In the genomic region with DNA sequence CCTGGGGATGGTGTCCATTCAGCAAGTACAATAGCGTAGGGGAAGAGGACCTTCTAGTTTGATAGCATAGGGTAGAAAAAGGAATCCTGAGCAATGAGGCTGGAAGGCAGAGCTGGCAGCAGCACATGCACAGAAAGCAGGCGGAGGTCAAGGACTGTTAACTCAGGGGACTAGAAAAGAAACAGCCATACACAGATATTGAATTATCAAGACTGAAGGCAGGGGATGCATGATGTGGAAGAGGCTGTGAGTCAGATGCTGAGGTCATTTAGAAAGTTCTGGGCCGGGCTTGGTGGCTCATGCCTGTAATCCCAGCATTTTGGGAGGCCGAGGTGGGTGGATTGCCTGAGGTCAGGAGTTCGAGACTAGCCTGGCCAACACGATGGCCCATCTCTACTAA, we compare ENCODE assay signal across 14 cellular contexts.
A peak's percentile ranks its signal among the peaks of the same experiment; 100 is the strongest.
DNase-seq lines count a peak whose midpoint lies in the region; ATAC-seq and TF ChIP-seq lines count a peak whose summit lies in the region.
"Had no signal": no experiment of that assay in that cellular context is flagged by ENCODE, and none has a peak within 500 bp of the region (broad histone marks: within the 10 kb centered on the region; RNA-seq: fewer than 3 reads in every experiment).

No MANE protein-coding gene starts in this region.

- TF ChIP-seq EP300 in sigmoid colon (IDR thresholded peaks at IDR 0.05), result no peak

- H3K9me3 ChIP-seq in sigmoid colon, result no peaks in the 10 kb centered on the region

- no peak for TF ChIP-seq CTCF in fibroblast of mammary gland (conservative IDR thresholded peaks at IDR 0.05; ENCODE audit: control insufficient read depth, insufficient read depth, low read depth, low read length)
- no peak for TF ChIP-seq CTCF in sigmoid colon (IDR thresholded peaks at IDR 0.05)

- H3K27me3 ChIP-seq in sigmoid colon, result no peaks in the 10 kb centered on the region

- H3K4me3 ChIP-seq in fibroblast of mammary gland (ENCODE audit: control insufficient read depth, low read depth, low read length) (no peak overlapping the region), sigmoid colon (no peak overlapping the region)

- no peak for TF ChIP-seq POLR2A in sigmoid colon (IDR thresholded peaks at IDR 0.05)

- intact Hi-C loops in sigmoid colon (cut with DNase I), result loop anchor here (2.0 kb wide), 2 partner anchors 67 to 141 kb away; a partner anchor contains a TSS

- no peaks in the 10 kb centered on the region for H3K36me3 ChIP-seq in sigmoid colon

- ATAC-seq in GM19467 (IDR thresholded peaks at IDR 0.05; ENCODE audit: unreplicated experiment) (no peak), HG03439 (IDR thresholded peaks at IDR 0.05; ENCODE audit: unreplicated experiment) (no peak)
- ATAC-seq: activated T-cell treated with anti-CD3 and anti-CD28 coated beads, Interleukin-2, amount 50 U/mL, for 4 hours had no signal

- 85 to 89% methylated on average over 6 of the region's 6 CpGs for WGBS in sigmoid colon, 2 donors

- peaks cover 0 to 57% (median 51%) of the 10 kb centered on the region in 4 donors for H3K4me1 ChIP-seq in sigmoid colon

- H3K27ac ChIP-seq in sigmoid colon, result peak overlapping the region; percentile 89 to 97 (median 92)
- H3K27ac ChIP-seq: VCaP had no signal

- peak; percentile 78 for DNase-seq in EL
- DNase-seq in T1000 (lab: John Stamatoyannopoulos, UW), result peak; percentile 22
- DNase-seq in fibroblast of mammary gland (ENCODE audit: low read depth), result peak; percentile 95
- no peak for DNase-seq in sigmoid colon
- no peak for DNase-seq in mesenteric fat pad (ENCODE audit: low spot score)
- DNase-seq in NOMO-1 treated with DMSO at 0.1 percent for 48 hours (lab: John Stamatoyannopoulos, UW; ENCODE audit: unreplicated experiment), result no peak
- DNase-seq: activated T-cell treated with anti-CD3 and anti-CD28 coated beads, Interleukin-2, amount 50 U/mL, for 4 hours; CD4-positive, CD25-positive, alpha-beta regulatory T cell; cortex of kidney; NCI-H1436 treated with DMSO at 0.1 percent for 48 hours; nephron progenitor cell had no signal

Comparison
In these comparisons a context has a peak if more than half of its experiments do, and no peak if none do; other contexts are left out.
1. DNase-seq: peak in EL (single experiment), T1000 (single experiment) and fibroblast of mammary gland (single experiment); none in sigmoid colon (single experiment), mesenteric fat pad (single experiment) and NOMO-1 treated with DMSO at 0.1 percent for 48 hours (single experiment).